ENCODE assay signal across 12 cellular contexts in genomic region chr13:43388282-43389034, GRCh38.
DNase-seq lines count a peak whose midpoint lies in the region; ATAC-seq, FAIRE-seq and TF ChIP-seq lines count a peak whose summit lies in the region.
"Had no signal": no experiment of that assay in that cellular context is flagged by ENCODE, and none has a peak within 500 bp of the region (broad histone marks: within the 10 kb centered on the region; RNA-seq: fewer than 3 reads in every experiment).

No MANE protein-coding gene starts in this region.

- H2AFZ ChIP-seq in GM12878 (ENCODE audit: control insufficient read depth, low read depth, low read length) (no peak overlapping the region), smooth muscle cell (ENCODE audit: low read depth) (no peak overlapping the region)

- H3K27ac ChIP-seq in GM12878 (ENCODE audit: control insufficient read depth, insufficient read depth) (no peak overlapping the region), smooth muscle cell (ENCODE audit: low read depth) (peak overlapping the region; percentile 31), caudate nucleus (ENCODE audit: low read depth, low read length) (no peak overlapping the region)
- H3K27ac ChIP-seq: transverse colon had no signal

- H3K4me1 ChIP-seq in GM12878 (ENCODE audit: control insufficient read depth, insufficient read depth, low read length): peaks cover 12% of the 10 kb centered on the region
- H3K4me1 ChIP-seq in smooth muscle cell (ENCODE audit: low read depth): no peaks in the 10 kb centered on the region

- RAD21 ChIA-PET in GM12878 (lab: Charles Lee; ENCODE audit: unreplicated experiment): interaction anchor here (0.6 kb wide), 1 partner anchor 142 kb away, joined by 3 read pairs; no protein-coding TSS in a partner anchor

- no peak overlapping the region for H3K4me3 Mint-ChIP-seq in stimulated activated naive B cell treated with anti-CD40 and anti-IgM and Interleukin-4, amounts not matched to agents 10 μg/mL and 1 μg/mL and 100 μg/mL, for 72 hours

- H3K9me3 ChIP-seq in GM12878 (replicated peaks; ENCODE audit: control insufficient read depth, insufficient read depth, low read length): no peaks in the 10 kb centered on the region
- H3K9me3 ChIP-seq in smooth muscle cell (replicated peaks; ENCODE audit: low read depth): no peaks in the 10 kb centered on the region
- H3K9me3 ChIP-seq: transverse colon had no signal

- H3K79me2 ChIP-seq in GM12878 (ENCODE audit: control insufficient read depth, insufficient read depth, low read length) (no peaks in the 10 kb centered on the region), smooth muscle cell (ENCODE audit: low read depth) (no peaks in the 10 kb centered on the region)

- TF ChIP-seq POLR2A in GM12878 (IDR thresholded peaks at IDR 0.05; ENCODE audit: low read depth, low read length): no peak

- no peak for TF ChIP-seq EP300 in GM12878 (IDR thresholded peaks at IDR 0.05; ENCODE audit: borderline replicate concordance in 1 of 2, control insufficient read depth in 1 of 2, low read depth in 2 of 2, low read length in 2 of 2)

- intact Hi-C loops in GM12878 (cut with micrococcal nuclease; ENCODE audit: unreplicated experiment): no loop called here

- no peak overlapping the region for H3K9ac ChIP-seq in GM12878 (ENCODE audit: control insufficient read depth, insufficient read depth, low read length)
- no peak overlapping the region for H3K9ac ChIP-seq in smooth muscle cell (ENCODE audit: low read depth)

- ATAC-seq in HG03342 (IDR thresholded peaks at IDR 0.05; ENCODE audit: unreplicated experiment) (peak; percentile 58), GM12878 (peak; percentile 56)
- no peak for ATAC-seq in stimulated activated naive B cell treated with anti-CD40 and anti-IgM and Interleukin-4, amounts not matched to agents 10 μg/mL and 1 μg/mL and 100 μg/mL, for 72 hours (replicated peaks)
- ATAC-seq: left cardiac atrium had no signal

- CTCF ChIA-PET in GM12878 (lab: Yijun Ruan, JAX): no interaction called here

- H3K36me3 ChIP-seq in GM12878 (ENCODE audit: control insufficient read depth in 2 of 2, insufficient read depth in 2 of 2, low read length in 1 of 2) (no peaks in the 10 kb centered on the region), smooth muscle cell (ENCODE audit: low read depth) (no peaks in the 10 kb centered on the region)
- H3K36me3 ChIP-seq: transverse colon had no signal

- POLR2A ChIA-PET in GM12878 (lab: Charles Lee): no interaction called here

- DNase-seq in NCI-H510A treated with DMSO at 0.1 percent for 48 hours (lab: John Stamatoyannopoulos, UW): peak; percentile 21
- DNase-seq in NCI-H510A (lab: John Stamatoyannopoulos, UW): no peak
- DNase-seq in GM12878 (ENCODE audit: low read depth, low spot score): no peak
- DNase-seq in smooth muscle cell (lab: John Stamatoyannopoulos, UW; ENCODE audit: unreplicated experiment): no peak
- no peak for DNase-seq in KBM-7
- DNase-seq in caudate nucleus (lab: John Stamatoyannopoulos, UW): no peak
- no peak for DNase-seq in stimulated activated naive B cell treated with anti-CD40 and anti-IgM and Interleukin-4, amounts not matched to agents 10 μg/mL and 1 μg/mL and 100 μg/mL, for 72 hours
- DNase-seq: activated naive CD4-positive, alpha-beta T cell; left cardiac atrium; NCI-H1694; transverse colon had no signal

- H3K4me1 Mint-ChIP-seq in stimulated activated naive B cell treated with anti-CD40 and anti-IgM and Interleukin-4, amounts not matched to agents 10 μg/mL and 1 μg/mL and 100 μg/mL, for 72 hours: no peaks in the 10 kb centered on the region

- BruUV-seq in GM12878 (replicated peaks; lab: Mats Ljungman, UMichigan): no TSS peak

- no peak overlapping the region for H3K4me2 ChIP-seq in GM12878 (ENCODE audit: control insufficient read depth, insufficient read depth)
- no peak overlapping the region for H3K4me2 ChIP-seq in smooth muscle cell

- H3K27me3 ChIP-seq in GM12878 (replicated peaks in 1 of 2; ENCODE audit: control insufficient read depth in 2 of 2, insufficient read depth in 2 of 2, low read length in 1 of 2): no peaks in the 10 kb centered on the region
- H3K27me3 ChIP-seq in smooth muscle cell (ENCODE audit: low read depth): no peaks in the 10 kb centered on the region
- H3K27me3 ChIP-seq: transverse colon had no signal

- TF ChIP-seq RAD21 in GM12878 (IDR thresholded peaks at IDR 0.05; ENCODE audit: insufficient read depth, low read depth, low read length): no peak

- no peak for FAIRE-seq in GM12878 (lab: Jason Lieb, UNC)

- TF ChIP-seq CTCF in GM12878 (IDR thresholded peaks at IDR 0.05 in 2 of 3, conservative IDR thresholded peaks at IDR 0.05 in 1 of 3; ENCODE audit: control insufficient read depth in 2 of 3, extremely low read depth in 1 of 3, insufficient read depth in 1 of 3, low read depth in 3 of 3, low read length in 3 of 3) (no peak), smooth muscle cell (IDR thresholded peaks at IDR 0.05; ENCODE audit: borderline replicate concordance, insufficient read depth, poor library complexity, severe bottlenecking) (no peak)

- H3K4me3 ChIP-seq in GM12878: no peak overlapping the region
- no peak overlapping the region for H3K4me3 ChIP-seq in smooth muscle cell
- H3K4me3 ChIP-seq: transverse colon had no signal

- H3K27ac Mint-ChIP-seq in stimulated activated naive B cell treated with anti-CD40 and anti-IgM and Interleukin-4, amounts not matched to agents 10 μg/mL and 1 μg/mL and 100 μg/mL, for 72 hours: no peak overlapping the region

- H4K20me1 ChIP-seq in GM12878 (ENCODE audit: control insufficient read depth, insufficient read depth) (no peaks in the 10 kb centered on the region), smooth muscle cell (ENCODE audit: low read depth) (no peaks in the 10 kb centered on the region)

- in situ Hi-C loops in GM12878 (cut with MboI) (no loop called here), KBM-7 (cut with MboI; ENCODE audit: low pct_unique_long_range_greater_than_20kb, low sequenced_read_pairs) (no loop called here)

- no peaks in the 10 kb centered on the region for H3K9me3 Mint-ChIP-seq in stimulated activated naive B cell treated with anti-CD40 and anti-IgM and Interleukin-4, amounts not matched to agents 10 μg/mL and 1 μg/mL and 100 μg/mL, for 72 hours

- no peaks in the 10 kb centered on the region for H3K36me3 Mint-ChIP-seq in stimulated activated naive B cell treated with anti-CD40 and anti-IgM and Interleukin-4, amounts not matched to agents 10 μg/mL and 1 μg/mL and 100 μg/mL, for 72 hours

- SMC1A ChIA-PET in GM12878 (lab: Charles Lee; ENCODE audit: uncharacterized antibody, unreplicated experiment): no interaction called here

- peaks cover 0 to 3% of the 10 kb centered on the region in 2 donors for H3K27me3 Mint-ChIP-seq in stimulated activated naive B cell treated with anti-CD40 and anti-IgM and Interleukin-4, amounts not matched to agents 10 μg/mL and 1 μg/mL and 100 μg/mL, for 72 hours

- no peaks in the 10 kb centered on the region for H3F3A ChIP-seq in smooth muscle cell (ENCODE audit: low read depth)

- 22% methylated on average over 2 of the region's 2 CpGs for WGBS in GM12878 (ENCODE audit: insufficient coverage, insufficient replicate concordance, low lambda C conversion rate, missing lambda C conversion rate)
- 40% methylated on average over 2 of the region's 2 CpGs for WGBS in smooth muscle cell (ENCODE audit: low lambda C conversion rate)

TF ChIP-seq in GM12878, 131 proteins besides CTCF, POLR2A, EP300 and RAD21:
- TF ChIP-seq NFIC (IDR thresholded peaks at IDR 0.05; ENCODE audit: low read depth, low read length) (no peak), MYC (IDR thresholded peaks at IDR 0.05; ENCODE audit: insufficient read depth, insufficient read length, insufficient replicate concordance, low read length, severe bottlenecking) (no peak), CBFB (IDR thresholded peaks at IDR 0.05; ENCODE audit: low read depth) (no peak)

Comparison
In these comparisons a context has a peak if more than half of its experiments do, and no peak if none do; other contexts are left out.
1. ATAC-seq: peak in HG03342 (single experiment) and GM12878 (single experiment); none in stimulated activated naive B cell treated with anti-CD40 and anti-IgM and Interleukin-4, amounts not matched to agents 10 μg/mL and 1 μg/mL and 100 μg/mL, for 72 hours (0 of 2).